9 cellular contexts compared by ENCODE assay signal in genomic region chr6:145260491-145260890, GRCh38.
"Had no signal": no experiment of that assay in that cellular context is flagged by ENCODE, and none has a peak within 500 bp of the region (broad histone marks: within the 10 kb centered on the region; RNA-seq: fewer than 3 reads in every experiment).

No MANE protein-coding gene starts in this region.

- ATAC-seq: GM23338, HCT116 had no signal

- H3K9me3 ChIP-seq: HAP-1 had no signal

- DNase-seq: GM23248, GOT3, H7, H9, HCEC 1CT, HFFc6 had no signal

- H3K27ac ChIP-seq: GM23248 had no signal

- H3K36me3 ChIP-seq: HAP-1 had no signal

- H3K4me1 ChIP-seq: HAP-1 had no signal

- H2AFZ ChIP-seq: GM23248, GM23338 had no signal

- H3K4me3 ChIP-seq: GM23248, GM23338, HAP-1 had no signal

- H3K4me2 ChIP-seq: GM23338 had no signal

- H3K9ac ChIP-seq: GM23248 had no signal
